Comparison of ENCODE assay signal across 26 cellular contexts in genomic region chr4:72208421-72209075, GRCh38.
DNase-seq lines count a peak whose midpoint lies in the region; ATAC-seq and TF ChIP-seq lines count a peak whose summit lies in the region.
"Had no signal": no experiment of that assay in that cellular context is flagged by ENCODE, and none has a peak within 500 bp of the region (broad histone marks: within the 10 kb centered on the region; RNA-seq: fewer than 3 reads in every experiment).

No MANE protein-coding gene starts in this region.

- peak; percentile 6 for DNase-seq in Calu3
- peak; percentile 60 for DNase-seq in NCI-H226
- peak; percentile 38 for DNase-seq in mammary epithelial cell
- DNase-seq in iris pigment epithelial cell (ENCODE audit: low read depth), result peak; percentile 3
- DNase-seq in naive thymus-derived CD8-positive, alpha-beta T cell, result no peak
- DNase-seq in GOT3 (lab: John Stamatoyannopoulos, UW), result no peak
- no peak for DNase-seq in psoas muscle
- DNase-seq: activated CD4-positive, alpha-beta T cell treated with anti-CD3 and anti-CD28 coated beads, Interleukin-2, amount 50 U/mL, for 48 hours; activated CD4-positive, CD25-positive, alpha-beta regulatory T cell; activated naive CD4-positive, alpha-beta T cell; CD4-positive, alpha-beta T cell; H7; left ventricle myocardium inferior; NCI-H1417 treated with DMSO at 0.1 percent for 48 hours; NCI-H2029 treated with DMSO at 0.1 percent for 48 hours; NCI-H345; NCI-H748 treated with DMSO at 0.1 percent for 48 hours; posterior cingulate gyrus; right lobe of liver; stimulated activated CD4-positive, alpha-beta T cell treated with anti-CD3 and anti-CD28 coated beads, Interleukin-12 subunit alpha, Interleukin-12 subunit beta, amount 100 ng/mL, for 4 hours; stimulated activated CD4-positive, alpha-beta T cell treated with anti-CD3 and anti-CD28 coated beads, Interleukin-2, amount 100 ng/mL, for 48 hours; T-helper 17 cell; thyroid gland had no signal

- no TSS peak for BruUV-seq in Calu3 (replicated peaks; lab: Mats Ljungman, UMichigan)
- BruUV-seq in mammary epithelial cell (replicated peaks; lab: Mats Ljungman, UMichigan), result no TSS peak

- H3K27me3 ChIP-seq in mammary epithelial cell (ENCODE audit: insufficient read depth, low read length) (peaks cover 2% of the 10 kb centered on the region), psoas muscle (ENCODE audit: insufficient read depth in 3 of 3, low read length in 2 of 3) (no peaks in the 10 kb centered on the region)
- H3K27me3 ChIP-seq: right lobe of liver, thyroid gland had no signal

- H3K79me2 ChIP-seq in mammary epithelial cell (ENCODE audit: insufficient read depth, low read length), result no peaks in the 10 kb centered on the region

- no peak overlapping the region for H3K4me3 Mint-ChIP-seq in Calu3 (ENCODE audit: low read depth, unreplicated experiment)
- H3K4me3 Mint-ChIP-seq in naive thymus-derived CD8-positive, alpha-beta T cell, result no peak overlapping the region
- H3K4me3 Mint-ChIP-seq: CD4-positive, alpha-beta T cell; T-helper 17 cell had no signal

- H2AFZ ChIP-seq in mammary epithelial cell (ENCODE audit: low read depth, low read length), result no peak overlapping the region

- intact Hi-C loops in Calu3 (cut with micrococcal nuclease; ENCODE audit: unreplicated experiment), result no loop called here
- intact Hi-C loops in mammary epithelial cell (cut with micrococcal nuclease), result no loop called here
- intact Hi-C loops in psoas muscle (cut with DNase I), result no loop called here

- H3K36me3 ChIP-seq in mammary epithelial cell (ENCODE audit: insufficient read depth, low read length) (no peaks in the 10 kb centered on the region), psoas muscle (ENCODE audit: insufficient read depth in 1 of 2, low read depth in 1 of 2) (no peaks in the 10 kb centered on the region)
- H3K36me3 ChIP-seq: left ventricle myocardium inferior, right lobe of liver, thyroid gland had no signal

- WGBS in mammary epithelial cell (ENCODE audit: low coverage, missing lambda C conversion rate), result 65% methylated on average over 3 of the region's 3 CpGs
- WGBS in psoas muscle, 3 donors, result 36 to 53% (median 47%) methylated on average over 3 of the region's 3 CpGs

- CTCF ChIA-PET in Calu3 (lab: Charles Lee), result no interaction called here
- CTCF ChIA-PET in mammary epithelial cell (lab: Charles Lee; ENCODE audit: low non-redundant PET), result no interaction called here

- H3K27me3 Mint-ChIP-seq in Calu3 (ENCODE audit: unreplicated experiment), result no peaks in the 10 kb centered on the region
- H3K27me3 Mint-ChIP-seq in naive thymus-derived CD8-positive, alpha-beta T cell, result peaks cover 0 to 9% (median 3%) of the 10 kb centered on the region in 5 donors
- H3K27me3 Mint-ChIP-seq: CD4-positive, alpha-beta T cell; T-helper 17 cell had no signal

- no peaks in the 10 kb centered on the region for H4K20me1 ChIP-seq in mammary epithelial cell (ENCODE audit: insufficient read depth, low read length)

- H3K27ac Mint-ChIP-seq in Calu3 (ENCODE audit: unreplicated experiment), result no peak overlapping the region
- no peak overlapping the region for H3K27ac Mint-ChIP-seq in naive thymus-derived CD8-positive, alpha-beta T cell
- H3K27ac Mint-ChIP-seq: CD4-positive, alpha-beta T cell; T-helper 17 cell had no signal

- H3K4me1 Mint-ChIP-seq in Calu3 (ENCODE audit: low read depth, unreplicated experiment), result peaks cover 40% of the 10 kb centered on the region
- H3K4me1 Mint-ChIP-seq in naive thymus-derived CD8-positive, alpha-beta T cell, result no peaks in the 10 kb centered on the region
- H3K4me1 Mint-ChIP-seq: T-helper 17 cell had no signal

- in situ Hi-C loops in mammary epithelial cell (cut with MboI; ENCODE audit: low sequenced_read_pairs in 2 of 2), result no loop called here

- dilution Hi-C loops in mammary epithelial cell (cut with HindIII; ENCODE audit: low sequenced_read_pairs), result no loop called here

- H3K9me3 Mint-ChIP-seq in Calu3 (ENCODE audit: low read depth, unreplicated experiment), result peaks cover 2% of the 10 kb centered on the region
- H3K9me3 Mint-ChIP-seq in naive thymus-derived CD8-positive, alpha-beta T cell, result peaks cover 0 to 6% (median 0%) of the 10 kb centered on the region in 9 donors
- H3K9me3 Mint-ChIP-seq: CD4-positive, alpha-beta T cell had no signal

- H3K9me3 ChIP-seq in mammary epithelial cell (replicated peaks; ENCODE audit: insufficient read depth, low read length), result no peaks in the 10 kb centered on the region
- no peaks in the 10 kb centered on the region for H3K9me3 ChIP-seq in psoas muscle
- H3K9me3 ChIP-seq: left ventricle myocardium inferior, right lobe of liver, thyroid gland had no signal

- ATAC-seq in naive thymus-derived CD8-positive, alpha-beta T cell, result no peak
- no peak for ATAC-seq in HG03439 (IDR thresholded peaks at IDR 0.05; ENCODE audit: unreplicated experiment)
- ATAC-seq in psoas muscle, result no peak
- ATAC-seq: right lobe of liver, Right ventricle myocardium inferior, T-helper 17 cell had no signal

- H3K4me3 ChIP-seq in mammary epithelial cell (replicated peaks in 1 of 3; ENCODE audit: insufficient read depth in 1 of 3, low read depth in 2 of 3, low read length in 3 of 3) (no peak overlapping the region), psoas muscle (no peak overlapping the region)
- H3K4me3 ChIP-seq: left ventricle myocardium inferior, right lobe of liver, thyroid gland had no signal

- TF ChIP-seq CTCF in Calu3 (IDR thresholded peaks at IDR 0.05; ENCODE audit: unreplicated experiment) (no peak), mammary epithelial cell (conservative IDR thresholded peaks at IDR 0.05 in 1 of 2, IDR thresholded peaks at IDR 0.05 in 1 of 2; ENCODE audit: extremely low read depth in 1 of 2, insufficient read depth in 1 of 2, low read depth in 1 of 2, low read length in 2 of 2) (no peak), psoas muscle (IDR thresholded peaks at IDR 0.05) (no peak)

- POLR2A ChIA-PET in naive thymus-derived CD8-positive, alpha-beta T cell (lab: Charles Lee), result no interaction called here

- H3K27ac ChIP-seq in mammary epithelial cell (ENCODE audit: insufficient read depth, low read depth, low read length) (no peak overlapping the region), psoas muscle (no peak overlapping the region)
- H3K27ac ChIP-seq: KMS-11, left ventricle myocardium inferior, right lobe of liver, thyroid gland had no signal

- no peak overlapping the region for H3K9ac ChIP-seq in mammary epithelial cell (ENCODE audit: insufficient read depth, low read length)
- H3K9ac ChIP-seq: KMS-11 had no signal

- H3K4me1 ChIP-seq in mammary epithelial cell (ENCODE audit: insufficient read depth, low read length), result peaks cover 14% of the 10 kb centered on the region
- H3K4me1 ChIP-seq in psoas muscle, result no peaks in the 10 kb centered on the region
- H3K4me1 ChIP-seq: left ventricle myocardium inferior, right lobe of liver, thyroid gland had no signal

- peak overlapping the region; percentile 7 for H3K4me2 ChIP-seq in mammary epithelial cell (ENCODE audit: insufficient read depth, low read depth, low read length)
- H3K4me2 ChIP-seq: KMS-11 had no signal

- H3K36me3 Mint-ChIP-seq in Calu3 (ENCODE audit: insufficient read depth, unreplicated experiment), result no peaks in the 10 kb centered on the region
- H3K36me3 Mint-ChIP-seq in naive thymus-derived CD8-positive, alpha-beta T cell, result no peaks in the 10 kb centered on the region

Comparison
In these comparisons a context has a peak if more than half of its experiments do, and no peak if none do; other contexts are left out.
1. DNase-seq: peak in Calu3 (single experiment), NCI-H226 (single experiment), mammary epithelial cell (single experiment) and iris pigment epithelial cell (single experiment); none in naive thymus-derived CD8-positive, alpha-beta T cell (0 of 10), GOT3 (single experiment) and psoas muscle (0 of 2).